In the genomic region with DNA sequence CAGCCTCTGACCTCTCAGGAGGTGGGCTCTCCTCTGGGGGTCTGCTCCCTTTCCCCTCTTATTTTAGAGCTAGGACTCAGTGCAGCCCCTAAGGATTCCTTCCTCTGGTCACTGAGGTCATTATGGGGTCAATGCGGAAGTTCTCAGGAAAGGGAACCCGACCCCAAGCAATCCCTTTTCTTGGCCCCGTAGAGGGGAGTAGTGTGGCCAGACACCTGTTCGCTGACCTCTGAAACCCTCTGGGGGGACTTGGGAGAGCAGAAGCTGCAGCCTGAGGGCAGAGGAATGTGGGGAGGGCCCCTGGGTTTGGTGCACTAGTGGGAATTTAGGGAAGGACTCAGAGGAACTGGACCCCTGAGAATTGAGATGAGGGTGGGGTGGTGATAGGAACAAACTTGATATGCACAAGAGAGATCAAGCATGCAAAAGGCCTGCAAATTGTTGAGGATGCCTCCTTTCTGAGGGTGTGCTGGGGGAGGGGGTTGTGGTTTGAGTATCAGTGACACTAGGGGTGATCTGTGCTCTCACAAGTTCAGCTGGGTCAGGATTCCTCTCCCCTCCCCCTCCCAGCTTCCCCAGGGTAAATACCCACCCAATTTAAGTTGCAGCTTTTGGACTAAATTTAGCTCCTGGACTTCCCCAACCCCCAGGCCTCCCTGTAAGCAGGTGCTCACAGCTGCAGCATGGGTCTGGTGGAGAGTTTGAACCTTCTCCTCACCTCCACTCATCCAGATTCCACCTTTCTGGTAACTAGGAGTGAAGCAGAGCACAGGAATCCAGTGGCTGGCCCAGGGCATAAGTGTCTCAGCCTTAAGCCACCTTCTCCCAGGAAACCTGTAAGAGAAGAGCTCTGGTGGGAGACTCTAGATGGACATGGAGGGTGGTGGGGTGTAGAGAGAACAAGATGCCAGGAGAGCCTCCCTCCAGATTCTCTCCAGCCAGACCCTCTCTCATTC, we compare ENCODE assay signal across 1 cellular context.
TF ChIP-seq lines count a peak whose summit lies in the region.

No MANE protein-coding gene starts in this region.

TF ChIP-seq in HepG2, 621 proteins besides CTCF, POLR2A, EP300 and RAD21 (continued from another document):
- no peak for TF ChIP-seq FOXA1 (IDR thresholded peaks at IDR 0.05)
- TF ChIP-seq FOXA1 (CRISPR knock-in tag; IDR thresholded peaks at IDR 0.05) = 0 out of 2 replicates have a peak, but pooled peaks have one; percentile 28
- TF ChIP-seq PPARG (CRISPR knock-in tag; conservative IDR thresholded peaks at IDR 0.05) = no peak
- TF ChIP-seq, protein P1, sequence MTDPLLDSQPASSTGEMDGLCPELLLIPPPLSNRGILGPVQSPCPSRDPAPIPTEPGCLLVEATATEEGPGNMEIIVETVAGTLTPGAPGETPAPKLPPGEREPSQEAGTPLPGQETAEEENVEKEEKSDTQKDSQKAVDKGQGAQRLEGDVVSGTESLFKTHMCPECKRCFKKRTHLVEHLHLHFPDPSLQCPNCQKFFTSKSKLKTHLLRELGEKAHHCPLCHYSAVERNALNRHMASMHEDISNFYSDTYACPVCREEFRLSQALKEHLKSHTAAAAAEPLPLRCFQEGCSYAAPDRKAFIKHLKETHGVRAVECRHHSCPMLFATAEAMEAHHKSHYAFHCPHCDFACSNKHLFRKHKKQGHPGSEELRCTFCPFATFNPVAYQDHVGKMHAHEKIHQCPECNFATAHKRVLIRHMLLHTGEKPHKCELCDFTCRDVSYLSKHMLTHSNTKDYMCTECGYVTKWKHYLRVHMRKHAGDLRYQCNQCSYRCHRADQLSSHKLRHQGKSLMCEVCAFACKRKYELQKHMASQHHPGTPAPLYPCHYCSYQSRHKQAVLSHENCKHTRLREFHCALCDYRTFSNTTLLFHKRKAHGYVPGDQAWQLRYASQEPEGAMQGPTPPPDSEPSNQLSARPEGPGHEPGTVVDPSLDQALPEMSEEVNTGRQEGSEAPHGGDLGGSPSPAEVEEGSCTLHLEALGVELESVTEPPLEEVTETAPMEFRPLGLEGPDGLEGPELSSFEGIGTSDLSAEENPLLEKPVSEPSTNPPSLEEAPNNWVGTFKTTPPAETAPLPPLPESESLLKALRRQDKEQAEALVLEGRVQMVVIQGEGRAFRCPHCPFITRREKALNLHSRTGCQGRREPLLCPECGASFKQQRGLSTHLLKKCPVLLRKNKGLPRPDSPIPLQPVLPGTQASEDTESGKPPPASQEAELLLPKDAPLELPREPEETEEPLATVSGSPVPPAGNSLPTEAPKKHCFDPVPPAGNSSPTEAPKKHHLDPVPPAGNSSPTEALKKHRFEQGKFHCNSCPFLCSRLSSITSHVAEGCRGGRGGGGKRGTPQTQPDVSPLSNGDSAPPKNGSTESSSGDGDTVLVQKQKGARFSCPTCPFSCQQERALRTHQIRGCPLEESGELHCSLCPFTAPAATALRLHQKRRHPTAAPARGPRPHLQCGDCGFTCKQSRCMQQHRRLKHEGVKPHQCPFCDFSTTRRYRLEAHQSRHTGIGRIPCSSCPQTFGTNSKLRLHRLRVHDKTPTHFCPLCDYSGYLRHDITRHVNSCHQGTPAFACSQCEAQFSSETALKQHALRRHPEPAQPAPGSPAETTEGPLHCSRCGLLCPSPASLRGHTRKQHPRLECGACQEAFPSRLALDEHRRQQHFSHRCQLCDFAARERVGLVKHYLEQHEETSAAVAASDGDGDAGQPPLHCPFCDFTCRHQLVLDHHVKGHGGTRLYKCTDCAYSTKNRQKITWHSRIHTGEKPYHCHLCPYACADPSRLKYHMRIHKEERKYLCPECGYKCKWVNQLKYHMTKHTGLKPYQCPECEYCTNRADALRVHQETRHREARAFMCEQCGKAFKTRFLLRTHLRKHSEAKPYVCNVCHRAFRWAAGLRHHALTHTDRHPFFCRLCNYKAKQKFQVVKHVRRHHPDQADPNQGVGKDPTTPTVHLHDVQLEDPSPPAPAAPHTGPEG (CRISPR knock-in tag; IDR thresholded peaks at IDR 0.05) = 0 out of 2 replicates have a peak, but pooled peaks have one; percentile 40
- no peak for TF ChIP-seq LCORL (IDR thresholded peaks at IDR 0.05)
- peak; percentile 56 for TF ChIP-seq LCORL (CRISPR knock-in tag; IDR thresholded peaks at IDR 0.05)
- no peak for TF ChIP-seq GLI4 (CRISPR knock-in tag; IDR thresholded peaks at IDR 0.05; ENCODE audit: borderline replicate concordance)
- TF ChIP-seq ZNF788 (CRISPR knock-in tag; IDR thresholded peaks at IDR 0.05; ENCODE audit: borderline replicate concordance) = no peak; the same call in 1 of the 2 replicates
- TF ChIP-seq, protein P2, sequence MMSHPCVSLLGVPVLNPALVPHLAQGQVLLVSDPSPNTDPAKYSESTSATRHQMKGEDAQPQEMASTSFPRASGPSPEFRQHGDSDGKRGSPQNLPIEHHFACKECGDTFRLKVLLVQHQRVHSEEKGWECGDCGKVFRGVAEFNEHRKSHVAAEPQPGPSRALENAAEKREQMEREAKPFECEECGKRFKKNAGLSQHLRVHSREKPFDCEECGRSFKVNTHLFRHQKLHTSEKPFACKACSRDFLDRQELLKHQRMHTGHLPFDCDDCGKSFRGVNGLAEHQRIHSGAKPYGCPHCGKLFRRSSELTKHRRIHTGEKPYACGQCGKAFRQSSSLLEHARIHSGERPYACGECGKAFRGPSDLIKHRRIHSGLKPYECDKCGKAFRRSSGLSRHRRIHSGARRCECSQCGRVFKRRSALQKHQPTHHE (CRISPR knock-in tag; IDR thresholded peaks at IDR 0.05; ENCODE audit: borderline replicate concordance) = no peak
- TF ChIP-seq AHR (CRISPR knock-in tag; IDR thresholded peaks at IDR 0.05) = no peak
- TF ChIP-seq ZNF253 (CRISPR knock-in tag; IDR thresholded peaks at IDR 0.05; ENCODE audit: borderline replicate concordance) = no peak
- TF ChIP-seq REL (CRISPR knock-in tag; conservative IDR thresholded peaks at IDR 0.05) = no peak
- 0 out of 2 replicates have a peak, but pooled peaks have one; percentile 4 for TF ChIP-seq ARID3A (IDR thresholded peaks at IDR 0.05; ENCODE audit: low read depth, low read length)
- no peak for TF ChIP-seq ZNF891 (CRISPR knock-in tag; IDR thresholded peaks at IDR 0.05)
- TF ChIP-seq ESRRA (CRISPR knock-in tag; IDR thresholded peaks at IDR 0.05; ENCODE audit: low read depth) = no peak
- TF ChIP-seq HNF4G (IDR thresholded peaks at IDR 0.05; ENCODE audit: borderline replicate concordance, low read depth, low read length) = peak; percentile 21; the same call in 1 of the 2 replicates
- TF ChIP-seq HNF4G (CRISPR knock-in tag; IDR thresholded peaks at IDR 0.05; ENCODE audit: borderline replicate concordance, low read depth) = 0 out of 2 replicates have a peak, but pooled peaks have one; percentile 4
- TF ChIP-seq, protein P3, sequence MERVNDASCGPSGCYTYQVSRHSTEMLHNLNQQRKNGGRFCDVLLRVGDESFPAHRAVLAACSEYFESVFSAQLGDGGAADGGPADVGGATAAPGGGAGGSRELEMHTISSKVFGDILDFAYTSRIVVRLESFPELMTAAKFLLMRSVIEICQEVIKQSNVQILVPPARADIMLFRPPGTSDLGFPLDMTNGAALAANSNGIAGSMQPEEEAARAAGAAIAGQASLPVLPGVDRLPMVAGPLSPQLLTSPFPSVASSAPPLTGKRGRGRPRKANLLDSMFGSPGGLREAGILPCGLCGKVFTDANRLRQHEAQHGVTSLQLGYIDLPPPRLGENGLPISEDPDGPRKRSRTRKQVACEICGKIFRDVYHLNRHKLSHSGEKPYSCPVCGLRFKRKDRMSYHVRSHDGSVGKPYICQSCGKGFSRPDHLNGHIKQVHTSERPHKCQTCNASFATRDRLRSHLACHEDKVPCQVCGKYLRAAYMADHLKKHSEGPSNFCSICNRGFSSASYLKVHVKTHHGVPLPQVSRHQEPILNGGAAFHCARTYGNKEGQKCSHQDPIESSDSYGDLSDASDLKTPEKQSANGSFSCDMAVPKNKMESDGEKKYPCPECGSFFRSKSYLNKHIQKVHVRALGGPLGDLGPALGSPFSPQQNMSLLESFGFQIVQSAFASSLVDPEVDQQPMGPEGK (CRISPR knock-in tag; IDR thresholded peaks at IDR 0.05) = peak; percentile 67
- TF ChIP-seq ZNF432 (CRISPR knock-in tag; IDR thresholded peaks at IDR 0.05; ENCODE audit: borderline replicate concordance) = no peak
- TF ChIP-seq RXRA (CRISPR knock-in tag; IDR thresholded peaks at IDR 0.05) = no peak; the same call in 1 of the 2 replicates
- no peak for TF ChIP-seq NFYC (CRISPR knock-in tag; IDR thresholded peaks at IDR 0.05)
- no peak for TF ChIP-seq MXD1 (CRISPR knock-in tag; IDR thresholded peaks at IDR 0.05)
- TF ChIP-seq GMEB1 (CRISPR knock-in tag; IDR thresholded peaks at IDR 0.05; ENCODE audit: borderline replicate concordance) = 0 out of 2 replicates have a peak, but pooled peaks have one; percentile 13
- TF ChIP-seq IRF9 (CRISPR knock-in tag; IDR thresholded peaks at IDR 0.05; ENCODE audit: borderline replicate concordance) = no peak
TF ChIP-seq in HepG2: peak in this region for 47.
